In genomic region chr4:110091426-110091825, GRCh38 we compare ENCODE assay signal across 13 cellular contexts.
A peak's percentile ranks its signal among the peaks of the same experiment; 100 is the strongest.
DNase-seq lines count a peak whose midpoint lies in the region; ATAC-seq and TF ChIP-seq lines count a peak whose summit lies in the region.
"Had no signal": no experiment of that assay in that cellular context is flagged by ENCODE, and none has a peak within 500 bp of the region (broad histone marks: within the 10 kb centered on the region; RNA-seq: fewer than 3 reads in every experiment).

No MANE protein-coding gene starts in this region.

- no peaks in the 10 kb centered on the region for H3K36me3 ChIP-seq in brain microvascular endothelial cell (replicated peaks)
- no peaks in the 10 kb centered on the region for H3K36me3 ChIP-seq in kidney epithelial cell (ENCODE audit: control insufficient read depth, insufficient read depth, low read length)
- H3K36me3 ChIP-seq: spleen had no signal

- no peaks in the 10 kb centered on the region for H3K27me3 ChIP-seq in brain microvascular endothelial cell (replicated peaks)
- no peaks in the 10 kb centered on the region for H3K27me3 ChIP-seq in kidney epithelial cell (ENCODE audit: control insufficient read depth, insufficient read depth, low read length)
- H3K27me3 ChIP-seq: spleen had no signal

- DNase-seq in AG09309 (ENCODE audit: low read depth) (peak; percentile 31), HT-29 (ENCODE audit: low spot score) (peak; percentile 41), brain microvascular endothelial cell (peak; percentile 78), kidney epithelial cell (ENCODE audit: low read depth) (peak; percentile 28), NCI-H2227 (lab: John Stamatoyannopoulos, UW; ENCODE audit: unreplicated experiment) (no peak)
- no peak for DNase-seq in effector CD8-positive, alpha-beta T cell (lab: John Stamatoyannopoulos, UW)
- DNase-seq: CD8-positive, alpha-beta T cell; islet precursor cell; naive thymus-derived CD8-positive, alpha-beta T cell; NCI-H187 treated with DMSO at 0.1 percent for 48 hours; spleen had no signal

- peak overlapping the region; percentile 50 for H3K27ac ChIP-seq in brain microvascular endothelial cell
- H3K27ac ChIP-seq: spleen had no signal

- H3K4me3 ChIP-seq in AG09309 (ENCODE audit: control insufficient read depth, low read depth, low read length) (no peak overlapping the region), brain microvascular endothelial cell (ENCODE audit: low read depth, low read length) (no peak overlapping the region), kidney epithelial cell (ENCODE audit: low read depth, low read length) (no peak overlapping the region)
- H3K4me3 ChIP-seq: spleen had no signal

- in situ Hi-C loops in brain microvascular endothelial cell (cut with HindIII; ENCODE audit: low pct_ligation_motif_present, low sequenced_read_pairs) = no loop called here

- no peak for ATAC-seq in GM19467 (IDR thresholded peaks at IDR 0.05; ENCODE audit: unreplicated experiment)
- no peak for ATAC-seq in HG02642 (IDR thresholded peaks at IDR 0.05; ENCODE audit: poor library complexity, unreplicated experiment)
- ATAC-seq: CD8-positive, alpha-beta T cell; naive thymus-derived CD8-positive, alpha-beta T cell had no signal

- TF ChIP-seq CTCF in AG09309 (IDR thresholded peaks at IDR 0.05; ENCODE audit: control insufficient read depth, insufficient read depth, low read depth, low read length, missing control alignments) (no peak), brain microvascular endothelial cell (IDR thresholded peaks at IDR 0.05; ENCODE audit: low read depth, low read length, missing control alignments) (no peak), kidney epithelial cell (IDR thresholded peaks at IDR 0.05; ENCODE audit: insufficient read depth, low read length, poor library complexity, severe bottlenecking) (no peak)

Comparison
In these comparisons a context has a peak if more than half of its experiments do, and no peak if none do; other contexts are left out.
1. DNase-seq: peak in AG09309 (single experiment), HT-29 (single experiment), brain microvascular endothelial cell (single experiment) and kidney epithelial cell (single experiment); none in NCI-H2227 (single experiment) and effector CD8-positive, alpha-beta T cell (single experiment).